ENCODE assay signal across 33 cellular contexts in genomic region chr4:92677805-92678204, GRCh38.
"Had no signal": no experiment of that assay in that cellular context is flagged by ENCODE, and none has a peak within 500 bp of the region (broad histone marks: within the 10 kb centered on the region; RNA-seq: fewer than 3 reads in every experiment).

No MANE protein-coding gene starts in this region.

- H3K36me3 ChIP-seq: MG63 had no signal

- H3K9ac ChIP-seq: KMS-11 had no signal

- DNase-seq: Karpas-422, Kasumi-1, MG63, MM.1S, MV-4-11, NCI-H1048, NCI-H1092, NCI-H1092 treated with DMSO at 0.1 percent for 48 hours, NCI-H1105, NCI-H1105 treated with DMSO at 0.1 percent for 48 hours, NCI-H1417, NCI-H1417 treated with DMSO at 0.1 percent for 48 hours, NCI-H1436, NCI-H1436 treated with DMSO at 0.1 percent for 48 hours, NCI-H146, NCI-H1694, NCI-H1694 treated with DMSO at 0.1 percent for 48 hours, NCI-H187, NCI-H187 treated with DMSO at 0.1 percent for 48 hours, NCI-H1930, NCI-H2029, NCI-H2029 treated with DMSO at 0.1 percent for 48 hours, NCI-H2081, NCI-H2081 treated with DMSO at 0.1 percent for 48 hours, NCI-H2107, NCI-H2171, NCI-H2227 treated with DMSO at 0.1 percent for 48 hours, NCI-H226, NCI-H345, NCI-H446, NCI-H446 treated with DMSO at 0.1 percent for 48 hours, NCI-H510A had no signal

- H3K27ac ChIP-seq: KMS-11 had no signal

- H3K27me3 ChIP-seq: MG63 had no signal

- H3K4me3 ChIP-seq: MG63 had no signal

- H3K9me3 ChIP-seq: MG63 had no signal

- H3K4me2 ChIP-seq: KMS-11 had no signal
